In the genomic region with DNA sequence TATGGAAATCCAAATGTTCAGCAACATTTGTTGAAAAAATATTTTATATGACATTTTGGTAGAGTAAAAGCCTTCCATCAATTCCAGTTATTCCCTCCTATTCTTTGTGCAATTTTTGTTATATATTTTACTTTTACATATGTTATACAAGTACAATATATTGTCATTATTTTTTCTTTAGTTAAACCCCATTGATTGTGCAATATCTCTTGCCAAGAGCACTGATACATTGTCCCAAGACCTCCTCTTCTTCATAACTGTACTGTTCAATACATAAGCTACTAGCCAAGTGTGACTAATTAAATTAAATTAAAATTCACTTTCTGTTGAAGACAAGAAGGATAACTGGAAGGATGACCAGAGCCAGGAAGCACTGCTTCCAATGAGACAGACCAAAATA, we compare ENCODE assay signal across 1 cellular context.
TF ChIP-seq lines count a peak whose summit lies in the region.

No MANE protein-coding gene starts in this region.

TF ChIP-seq in K562, 482 proteins besides CTCF, POLR2A, EP300 and RAD21 (continued from another document):
- TF ChIP-seq, protein P1, sequence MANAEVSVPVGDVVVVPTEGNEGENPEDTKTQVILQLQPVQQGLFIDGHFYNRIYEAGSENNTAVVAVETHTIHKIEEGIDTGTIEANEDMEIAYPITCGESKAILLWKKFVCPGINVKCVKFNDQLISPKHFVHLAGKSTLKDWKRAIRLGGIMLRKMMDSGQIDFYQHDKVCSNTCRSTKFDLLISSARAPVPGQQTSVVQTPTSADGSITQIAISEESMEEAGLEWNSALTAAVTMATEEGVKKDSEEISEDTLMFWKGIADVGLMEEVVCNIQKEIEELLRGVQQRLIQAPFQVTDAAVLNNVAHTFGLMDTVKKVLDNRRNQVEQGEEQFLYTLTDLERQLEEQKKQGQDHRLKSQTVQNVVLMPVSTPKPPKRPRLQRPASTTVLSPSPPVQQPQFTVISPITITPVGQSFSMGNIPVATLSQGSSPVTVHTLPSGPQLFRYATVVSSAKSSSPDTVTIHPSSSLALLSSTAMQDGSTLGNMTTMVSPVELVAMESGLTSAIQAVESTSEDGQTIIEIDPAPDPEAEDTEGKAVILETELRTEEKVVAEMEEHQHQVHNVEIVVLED (CRISPR knock-in tag; IDR thresholded peaks at IDR 0.05), result no peak
- TF ChIP-seq RBM34 (IDR thresholded peaks at IDR 0.05; ENCODE audit: borderline replicate concordance, insufficient read depth, low read length), result no peak
